ENCODE assay signal across 8 cellular contexts in the genomic region with DNA sequence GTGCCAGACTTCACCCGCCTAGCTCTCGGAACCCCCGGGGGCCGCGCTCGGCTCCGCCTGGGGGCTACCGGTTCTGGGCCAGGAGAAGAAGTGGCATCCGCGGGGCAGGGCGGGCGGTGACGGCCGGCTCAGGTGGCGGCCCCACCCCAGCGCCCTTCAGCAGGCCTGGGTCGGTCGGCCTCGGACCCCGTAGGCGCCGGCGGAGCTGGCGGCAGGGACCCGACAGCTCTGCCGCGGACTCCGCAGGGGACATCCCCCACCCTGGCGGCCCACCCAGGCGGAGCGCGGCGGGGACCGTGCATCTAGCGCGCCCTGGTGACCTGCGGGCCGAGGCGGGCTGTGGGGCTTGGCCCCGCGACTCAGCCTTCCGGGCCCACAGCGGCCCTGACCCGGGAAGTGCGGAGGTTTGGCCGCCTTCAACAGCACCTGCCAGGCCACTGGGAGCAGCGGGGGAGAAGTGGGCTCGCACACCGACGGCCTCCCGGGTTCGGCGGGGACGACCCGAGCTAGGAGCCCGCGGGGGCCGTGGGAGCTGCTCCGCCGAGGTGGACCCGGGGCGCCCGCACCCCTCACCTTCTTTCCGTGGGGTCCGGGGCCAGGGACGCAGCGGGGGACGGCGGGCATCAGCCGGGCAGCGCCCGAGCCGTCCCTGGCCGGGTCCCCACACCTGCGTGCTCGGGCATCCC.
DNase-seq lines count a peak whose midpoint lies in the region; ATAC-seq, FAIRE-seq and TF ChIP-seq lines count a peak whose summit lies in the region.

No MANE protein-coding gene starts in this region.

- H3K4me2 ChIP-seq in mesenchymal stem cell (ENCODE audit: low read length, poor library complexity, severe bottlenecking), result peak overlapping the region; percentile 79

- peak overlapping the region in 1 of 2 experiments; percentile 10 for H2BK12ac ChIP-seq in mesenchymal stem cell (ENCODE audit: low read length in 2 of 2)

- H3K4me1 ChIP-seq in A673 (ENCODE audit: insufficient read depth, low read length, poor library complexity, severe bottlenecking), result peaks cover 14% of the 10 kb centered on the region
- peaks cover 20% of the 10 kb centered on the region for H3K4me1 ChIP-seq in mesenchymal stem cell (ENCODE audit: control insufficient read depth, insufficient read depth, low read depth, low read length)
- no peaks in the 10 kb centered on the region for H3K4me1 ChIP-seq in urinary bladder (ENCODE audit: insufficient read depth)

- no peak overlapping the region for H2AK5ac ChIP-seq in mesenchymal stem cell (ENCODE audit: low read length, severe bottlenecking)

- peak overlapping the region; percentile 81 for H3K9ac ChIP-seq in mesenchymal stem cell (ENCODE audit: low read length)

- no peak overlapping the region for H3K18ac ChIP-seq in mesenchymal stem cell (ENCODE audit: low read depth in 1 of 2, low read length in 2 of 2)

- H3K36me3 ChIP-seq in A673 (ENCODE audit: insufficient read depth, low read length, poor library complexity, severe bottlenecking) (no peaks in the 10 kb centered on the region), mesenchymal stem cell (ENCODE audit: control insufficient read depth in 1 of 2, insufficient read depth in 2 of 2, low read depth in 1 of 2, low read length in 2 of 2) (no peaks in the 10 kb centered on the region), urinary bladder (ENCODE audit: insufficient read depth) (no peaks in the 10 kb centered on the region)

- H2BK120ac ChIP-seq in mesenchymal stem cell (ENCODE audit: low read depth, low read length), result no peak overlapping the region

- H4K8ac ChIP-seq in mesenchymal stem cell (ENCODE audit: low read length), result no peak overlapping the region

- intact Hi-C loops in A673 (cut with micrococcal nuclease; ENCODE audit: unreplicated experiment), result loop anchor here (5.0 kb wide), 1 partner anchor 36 kb away; no protein-coding TSS in a partner anchor

- no peak overlapping the region for H3K14ac ChIP-seq in mesenchymal stem cell (ENCODE audit: low read length in 2 of 2)

- no peak overlapping the region for H2AFZ ChIP-seq in mesenchymal stem cell (ENCODE audit: low read depth, low read length)

- 2% methylated on average over 58 of the region's 76 CpGs for WGBS in mesenchymal stem cell
- 6% methylated on average over 76 of the region's 76 CpGs for WGBS in urinary bladder

- no peak overlapping the region for H3K27ac ChIP-seq in A673 (ENCODE audit: low read depth, low read length, poor library complexity, severe bottlenecking)
- peak overlapping the region; percentile 49 for H3K27ac ChIP-seq in cingulate gyrus (ENCODE audit: low read depth, low read length)
- no peak overlapping the region for H3K27ac ChIP-seq in mesenchymal stem cell (ENCODE audit: low read length, poor library complexity, severe bottlenecking)
- peak overlapping the region; percentile 41 for H3K27ac ChIP-seq in urinary bladder (ENCODE audit: low read depth)

- peak overlapping the region in 1 of 2 experiments; percentile 65 for H3K23ac ChIP-seq in mesenchymal stem cell (ENCODE audit: low read length in 2 of 2)

- no peak for FAIRE-seq in HTR-8/SVneo (lab: Jason Lieb, UNC)

- POLR2A ChIA-PET in A673 (lab: Charles Lee; ENCODE audit: low non-redundant PET), result interaction anchor here (0.7 kb wide), 1 partner anchor 654 kb away, joined by 5 read pairs; no protein-coding TSS in a partner anchor

- H2BK15ac ChIP-seq in mesenchymal stem cell (ENCODE audit: low read depth, poor library complexity, severe bottlenecking), result no peak overlapping the region

- H3K27me3 ChIP-seq in A673 (replicated peaks; ENCODE audit: insufficient read depth, low read depth, low read length, poor library complexity) (peaks cover 21% of the 10 kb centered on the region), mesenchymal stem cell (ENCODE audit: control insufficient read depth in 1 of 2, insufficient read depth in 1 of 2, low read length in 2 of 2) (peaks cover 29 to 46% of the 10 kb centered on the region in 2 experiments)

- CTCF ChIA-PET in A673 (lab: Charles Lee), result interaction anchor here (1.0 to 1.1 kb wide), 2 partner anchors 13 to 39 kb away, joined by 3 to 7 read pairs; no protein-coding TSS in a partner anchor

- DNase-seq in A673 (ENCODE audit: low spot score), result no peak
- DNase-seq in mesenchymal stem cell, result no peak
- no peak for DNase-seq in HTR-8/SVneo (ENCODE audit: insufficient read length, low spot score)

- no peak overlapping the region for H3K4ac ChIP-seq in mesenchymal stem cell (ENCODE audit: low read depth in 1 of 2, low read length in 2 of 2)

- H3K9me3 ChIP-seq in A673 (ENCODE audit: low read depth, low read length, poor library complexity, severe bottlenecking) (no peaks in the 10 kb centered on the region), mesenchymal stem cell (ENCODE audit: control insufficient read depth, low read length) (no peaks in the 10 kb centered on the region)

- ATAC-seq in HG02973 (IDR thresholded peaks at IDR 0.05; ENCODE audit: unreplicated experiment) (peak; percentile 33), HG03108 (IDR thresholded peaks at IDR 0.05; ENCODE audit: unreplicated experiment) (no peak), HG03439 (IDR thresholded peaks at IDR 0.05; ENCODE audit: unreplicated experiment) (no peak)

- H2BK5ac ChIP-seq in mesenchymal stem cell (ENCODE audit: low read depth, low read length, poor library complexity, severe bottlenecking), result no peak overlapping the region

- no peaks in the 10 kb centered on the region for H3K79me1 ChIP-seq in mesenchymal stem cell (replicated peaks; ENCODE audit: low read length, poor library complexity, severe bottlenecking)

- H3K4me3 ChIP-seq in A673 (ENCODE audit: low read depth, low read length, poor library complexity, severe bottlenecking), result peak overlapping the region; percentile 59
- peak overlapping the region; percentile 30 to 79 for H3K4me3 ChIP-seq in mesenchymal stem cell (ENCODE audit: insufficient read depth in 1 of 2, low read depth in 1 of 2, low read length in 2 of 2)
- peak overlapping the region; percentile 47 for H3K4me3 ChIP-seq in urinary bladder (ENCODE audit: low read depth, low read length)

- TF ChIP-seq CTCF in A673 (conservative IDR thresholded peaks at IDR 0.05; ENCODE audit: low read depth, low read length), result no peak

- no peak overlapping the region for H4K91ac ChIP-seq in mesenchymal stem cell (ENCODE audit: low read length)

- no TSS peak for BruUV-seq in A673 (replicated peaks; lab: Mats Ljungman, UMichigan)

Comparison
In these comparisons a context has a peak if more than half of its experiments do, and no peak if none do; other contexts are left out.
1. H3K27ac ChIP-seq: peak in cingulate gyrus (single experiment) and urinary bladder (single experiment); none in A673 (single experiment) and mesenchymal stem cell (single experiment).
2. Peak in every context shown above with its lines, with median percentiles within 50 percentile points of each other: H3K4me3 ChIP-seq.